1 cellular context compared by ENCODE assay signal in the genomic region with DNA sequence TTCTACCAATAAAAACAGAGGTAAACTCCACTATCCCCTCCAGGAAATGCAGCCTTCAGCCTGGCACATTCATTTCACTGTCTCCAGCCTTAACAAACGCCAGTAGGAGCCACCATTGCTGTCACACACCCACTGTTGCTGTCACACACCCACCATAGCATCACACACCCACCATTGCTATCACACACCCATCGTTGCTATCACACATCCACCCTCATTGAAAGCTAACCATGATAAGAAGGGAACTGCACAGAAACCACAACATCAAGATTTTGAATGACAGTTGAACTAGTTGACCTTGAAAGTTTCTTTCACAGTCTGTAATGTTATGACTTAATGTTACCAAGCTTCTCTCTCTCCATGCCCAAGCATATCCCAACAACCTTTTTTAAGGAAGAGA.
TF ChIP-seq lines count a peak whose summit lies in the region.

No MANE protein-coding gene starts in this region.

TF ChIP-seq in HepG2, 621 proteins besides CTCF, POLR2A, EP300 and RAD21:
- TF ChIP-seq AKNA (CRISPR knock-in tag; IDR thresholded peaks at IDR 0.05; ENCODE audit: borderline replicate concordance): no peak
- no peak for TF ChIP-seq ZNF782 (CRISPR knock-in tag; IDR thresholded peaks at IDR 0.05; ENCODE audit: borderline replicate concordance)
- no peak for TF ChIP-seq CENPT (CRISPR knock-in tag; IDR thresholded peaks at IDR 0.05; ENCODE audit: low read depth)
- TF ChIP-seq, protein P1, sequence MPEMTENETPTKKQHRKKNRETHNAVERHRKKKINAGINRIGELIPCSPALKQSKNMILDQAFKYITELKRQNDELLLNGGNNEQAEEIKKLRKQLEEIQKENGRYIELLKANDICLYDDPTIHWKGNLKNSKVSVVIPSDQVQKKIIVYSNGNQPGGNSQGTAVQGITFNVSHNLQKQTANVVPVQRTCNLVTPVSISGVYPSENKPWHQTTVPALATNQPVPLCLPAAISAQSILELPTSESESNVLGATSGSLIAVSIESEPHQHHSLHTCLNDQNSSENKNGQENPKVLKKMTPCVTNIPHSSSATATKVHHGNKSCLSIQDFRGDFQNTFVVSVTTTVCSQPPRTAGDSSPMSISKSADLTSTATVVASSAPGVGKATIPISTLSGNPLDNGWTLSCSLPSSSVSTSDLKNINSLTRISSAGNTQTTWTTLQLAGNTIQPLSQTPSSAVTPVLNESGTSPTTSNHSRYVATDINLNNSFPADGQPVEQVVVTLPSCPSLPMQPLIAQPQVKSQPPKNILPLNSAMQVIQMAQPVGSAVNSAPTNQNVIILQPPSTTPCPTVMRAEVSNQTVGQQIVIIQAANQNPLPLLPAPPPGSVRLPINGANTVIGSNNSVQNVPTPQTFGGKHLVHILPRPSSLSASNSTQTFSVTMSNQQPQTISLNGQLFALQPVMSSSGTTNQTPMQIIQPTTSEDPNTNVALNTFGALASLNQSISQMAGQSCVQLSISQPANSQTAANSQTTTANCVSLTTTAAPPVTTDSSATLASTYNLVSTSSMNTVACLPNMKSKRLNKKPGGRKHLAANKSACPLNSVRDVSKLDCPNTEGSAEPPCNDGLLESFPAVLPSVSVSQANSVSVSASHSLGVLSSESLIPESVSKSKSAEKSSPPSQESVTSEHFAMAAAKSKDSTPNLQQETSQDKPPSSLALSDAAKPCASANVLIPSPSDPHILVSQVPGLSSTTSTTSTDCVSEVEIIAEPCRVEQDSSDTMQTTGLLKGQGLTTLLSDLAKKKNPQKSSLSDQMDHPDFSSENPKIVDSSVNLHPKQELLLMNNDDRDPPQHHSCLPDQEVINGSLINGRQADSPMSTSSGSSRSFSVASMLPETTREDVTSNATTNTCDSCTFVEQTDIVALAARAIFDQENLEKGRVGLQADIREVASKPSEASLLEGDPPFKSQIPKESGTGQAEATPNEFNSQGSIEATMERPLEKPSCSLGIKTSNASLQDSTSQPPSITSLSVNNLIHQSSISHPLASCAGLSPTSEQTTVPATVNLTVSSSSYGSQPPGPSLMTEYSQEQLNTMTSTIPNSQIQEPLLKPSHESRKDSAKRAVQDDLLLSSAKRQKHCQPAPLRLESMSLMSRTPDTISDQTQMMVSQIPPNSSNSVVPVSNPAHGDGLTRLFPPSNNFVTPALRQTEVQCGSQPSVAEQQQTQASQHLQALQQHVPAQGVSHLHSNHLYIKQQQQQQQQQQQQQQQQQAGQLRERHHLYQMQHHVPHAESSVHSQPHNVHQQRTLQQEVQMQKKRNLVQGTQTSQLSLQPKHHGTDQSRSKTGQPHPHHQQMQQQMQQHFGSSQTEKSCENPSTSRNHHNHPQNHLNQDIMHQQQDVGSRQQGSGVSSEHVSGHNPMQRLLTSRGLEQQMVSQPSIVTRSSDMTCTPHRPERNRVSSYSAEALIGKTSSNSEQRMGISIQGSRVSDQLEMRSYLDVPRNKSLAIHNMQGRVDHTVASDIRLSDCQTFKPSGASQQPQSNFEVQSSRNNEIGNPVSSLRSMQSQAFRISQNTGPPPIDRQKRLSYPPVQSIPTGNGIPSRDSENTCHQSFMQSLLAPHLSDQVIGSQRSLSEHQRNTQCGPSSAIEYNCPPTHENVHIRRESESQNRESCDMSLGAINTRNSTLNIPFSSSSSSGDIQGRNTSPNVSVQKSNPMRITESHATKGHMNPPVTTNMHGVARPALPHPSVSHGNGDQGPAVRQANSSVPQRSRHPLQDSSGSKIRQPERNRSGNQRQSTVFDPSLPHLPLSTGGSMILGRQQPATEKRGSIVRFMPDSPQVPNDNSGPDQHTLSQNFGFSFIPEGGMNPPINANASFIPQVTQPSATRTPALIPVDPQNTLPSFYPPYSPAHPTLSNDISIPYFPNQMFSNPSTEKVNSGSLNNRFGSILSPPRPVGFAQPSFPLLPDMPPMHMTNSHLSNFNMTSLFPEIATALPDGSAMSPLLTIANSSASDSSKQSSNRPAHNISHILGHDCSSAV (CRISPR knock-in tag; IDR thresholded peaks at IDR 0.05; ENCODE audit: borderline replicate concordance): no peak
- no peak for TF ChIP-seq ZNF430 (CRISPR knock-in tag; IDR thresholded peaks at IDR 0.05)
- TF ChIP-seq ZNF660 (CRISPR knock-in tag; IDR thresholded peaks at IDR 0.05; ENCODE audit: borderline replicate concordance, low read depth): no peak
- TF ChIP-seq CEBPB (IDR thresholded peaks at IDR 0.05; ENCODE audit: borderline replicate concordance, low read depth, low read length): no peak
- no peak for TF ChIP-seq RBM22 (optimal IDR thresholded peaks at IDR 0.05; ENCODE audit: low read length)
- no peak for TF ChIP-seq ATF5 (CRISPR knock-in tag; IDR thresholded peaks at IDR 0.05; ENCODE audit: low read depth)
- no peak for TF ChIP-seq MAFG (CRISPR knock-in tag; IDR thresholded peaks at IDR 0.05)
- TF ChIP-seq FOXM1 (CRISPR knock-in tag; IDR thresholded peaks at IDR 0.05): no peak
- TF ChIP-seq TARDBP (CRISPR knock-in tag; IDR thresholded peaks at IDR 0.05): no peak
- no peak for TF ChIP-seq SMARCC2 (IDR thresholded peaks at IDR 0.05)
- TF ChIP-seq FOXC1 (CRISPR knock-in tag; IDR thresholded peaks at IDR 0.05; ENCODE audit: borderline replicate concordance): no peak
- no peak for TF ChIP-seq ZBTB42 (CRISPR knock-in tag; IDR thresholded peaks at IDR 0.05)
- no peak for TF ChIP-seq RBAK (CRISPR knock-in tag; IDR thresholded peaks at IDR 0.05)
- no peak for TF ChIP-seq ELF4 (CRISPR knock-in tag; IDR thresholded peaks at IDR 0.05; ENCODE audit: borderline replicate concordance)
- TF ChIP-seq ZNF407 (CRISPR knock-in tag; IDR thresholded peaks at IDR 0.05; ENCODE audit: not compliant biosample characterization): no peak
- TF ChIP-seq ZNF709 (CRISPR knock-in tag; IDR thresholded peaks at IDR 0.05): no peak
